In the genomic region with DNA sequence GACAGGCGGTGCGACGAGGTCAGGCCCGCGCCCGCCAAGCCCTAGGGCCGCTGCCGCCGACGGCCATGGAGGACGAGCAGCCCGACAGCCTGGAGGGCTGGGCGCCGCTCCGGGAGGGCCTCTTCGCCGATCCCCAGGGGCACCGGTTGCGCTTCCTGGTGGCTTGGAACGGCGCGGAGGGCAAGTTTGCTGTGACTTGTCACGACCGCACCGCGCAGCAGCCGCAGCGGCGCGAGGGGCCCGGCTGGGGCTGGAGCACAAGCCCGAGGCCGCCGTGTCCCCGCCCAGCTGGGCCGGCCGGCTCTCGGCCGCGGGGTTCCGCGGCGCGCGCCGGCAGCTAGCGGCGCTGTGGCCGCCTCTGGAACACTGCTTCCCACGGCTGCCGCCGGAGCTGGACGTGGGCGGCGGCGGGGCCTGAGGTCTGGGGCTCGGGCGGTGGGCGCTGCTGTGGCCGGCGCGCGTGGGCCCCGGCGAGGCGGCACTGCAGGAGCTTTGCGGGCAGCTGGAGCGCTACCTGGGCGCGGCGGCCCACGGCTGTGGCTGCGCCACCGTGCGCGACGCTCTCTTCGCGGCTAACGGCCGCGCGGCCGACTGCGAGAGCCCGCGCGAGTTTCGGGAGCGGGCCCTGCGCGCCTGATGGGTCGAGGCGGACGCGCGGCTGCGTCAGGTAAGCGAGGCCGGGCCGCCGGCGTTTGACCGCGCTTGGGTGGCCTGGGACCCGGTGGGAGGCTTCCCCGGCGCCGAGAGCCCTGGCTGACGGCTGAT, we compare ENCODE assay signal across 8 cellular contexts.
A peak's percentile ranks its signal among the peaks of the same experiment; 100 is the strongest.
DNase-seq lines count a peak whose midpoint lies in the region; ATAC-seq, FAIRE-seq and TF ChIP-seq lines count a peak whose summit lies in the region.
"Not testable (repeated sequence)": the region's sequence is repeated elsewhere in the genome, so short reads cannot be mapped to it uniquely, and the experiment has no call there.

No MANE protein-coding gene starts in this region.

- H3K4me3 Mint-ChIP-seq in neural progenitor cell: peak overlapping the region; percentile 81

- not testable (repeated sequence) for H3F3A ChIP-seq in neural progenitor cell (ENCODE audit: low read depth)

- not testable (repeated sequence) for TF ChIP-seq POLR2A in GM12878 (IDR thresholded peaks at IDR 0.05; ENCODE audit: low read depth, low read length)

- in situ Hi-C loops in G401 (cut with HindIII; ENCODE audit: low sequenced_read_pairs); GM12878 (cut with MboI): not testable (repeated sequence)

- RAD21 ChIA-PET in GM12878 (lab: Charles Lee; ENCODE audit: unreplicated experiment): interaction anchor here (1.0 kb wide), 1 partner anchor 176 kb away, joined by 6 read pairs; no protein-coding TSS in a partner anchor

- not testable (repeated sequence) for H4K20me1 ChIP-seq in GM12878 (ENCODE audit: control insufficient read depth, insufficient read depth); neural progenitor cell (ENCODE audit: low read depth)

- SMC1A ChIA-PET in GM12878 (lab: Charles Lee; ENCODE audit: uncharacterized antibody, unreplicated experiment): not testable (repeated sequence)

- H3K4me3 ChIP-seq in HUES64 (ENCODE audit: low read length) (peak overlapping the region; percentile 50), GM12878 (peak overlapping the region; percentile 61; the same call in 1 of the 2 replicates), cardiac muscle cell (peak overlapping the region; percentile 54), neural progenitor cell (peak overlapping the region; percentile 56)

- H3K4me1 Mint-ChIP-seq in neural progenitor cell: not testable (repeated sequence)

- peak overlapping the region; percentile 48; the same call in 1 of the 2 replicates for H3K4me2 ChIP-seq in GM12878 (ENCODE audit: control insufficient read depth, insufficient read depth)
- peak overlapping the region; percentile 73 for H3K4me2 ChIP-seq in neural progenitor cell

- ATAC-seq in GM21825 (IDR thresholded peaks at IDR 0.05; ENCODE audit: unreplicated experiment) (peak; percentile 78), GM12878 (peak; percentile 91)

- not testable (repeated sequence) for TF ChIP-seq RAD21 in GM12878 (IDR thresholded peaks at IDR 0.05; ENCODE audit: insufficient read depth, low read depth, low read length)

- CTCF ChIA-PET in GM12878 (lab: Yijun Ruan, JAX): not testable (repeated sequence)

- not testable (repeated sequence) for BruUV-seq in GM12878 (replicated peaks; lab: Mats Ljungman, UMichigan)

- not testable (repeated sequence) for H3K79me2 ChIP-seq in GM12878 (ENCODE audit: control insufficient read depth, insufficient read depth, low read length); neural progenitor cell (ENCODE audit: low read depth)

- not testable (repeated sequence) for FAIRE-seq in GM12878 (lab: Jason Lieb, UNC)

- H3K27me3 Mint-ChIP-seq in neural progenitor cell (ENCODE audit: insufficient read depth, low read depth): not testable (repeated sequence)

- not testable (repeated sequence) for H3K9ac ChIP-seq in HUES64 (ENCODE audit: low read depth, low read length); GM12878 (ENCODE audit: control insufficient read depth, insufficient read depth, low read length); neural progenitor cell

- not testable (repeated sequence) for H3K4me1 ChIP-seq in HUES64 (ENCODE audit: insufficient read depth, low read length); GM12878 (ENCODE audit: control insufficient read depth, insufficient read depth, low read length); cardiac muscle cell (ENCODE audit: low read depth); neural progenitor cell

- not testable (repeated sequence) for TF ChIP-seq EP300 in GM12878 (IDR thresholded peaks at IDR 0.05; ENCODE audit: borderline replicate concordance in 1 of 2, control insufficient read depth in 1 of 2, low read depth in 2 of 2, low read length in 2 of 2)

- not testable (repeated sequence) for H3K9me3 Mint-ChIP-seq in neural progenitor cell

- not testable (repeated sequence) for H3K27ac ChIP-seq in HUES64 (ENCODE audit: low read depth, low read length); GM12878 (ENCODE audit: control insufficient read depth, insufficient read depth); neural progenitor cell
- peak overlapping the region; percentile 89 for H3K27ac ChIP-seq in cardiac muscle cell

- H3K27ac Mint-ChIP-seq in neural progenitor cell: not testable (repeated sequence)

- not testable (repeated sequence) for H3K9me3 ChIP-seq in HUES64 (ENCODE audit: insufficient read depth, low read depth, low read length); GM12878 (replicated peaks; ENCODE audit: control insufficient read depth, insufficient read depth, low read length); cardiac muscle cell (ENCODE audit: low read depth); neural progenitor cell (ENCODE audit: low read depth)

- H3K36me3 ChIP-seq in HUES64 (ENCODE audit: insufficient read depth, low read length); GM12878 (ENCODE audit: control insufficient read depth in 2 of 2, insufficient read depth in 2 of 2, low read length in 1 of 2); cardiac muscle cell; neural progenitor cell: not testable (repeated sequence)

- H3K27me3 ChIP-seq in HUES64 (ENCODE audit: insufficient read depth, low read length) (peaks cover 36% of the 10 kb centered on the region), neural progenitor cell (peaks cover 50% of the 10 kb centered on the region)
- H3K27me3 ChIP-seq in GM12878 (replicated peaks in 1 of 2; ENCODE audit: control insufficient read depth in 2 of 2, insufficient read depth in 2 of 2, low read length in 1 of 2); cardiac muscle cell: not testable (repeated sequence)

- H3K36me3 Mint-ChIP-seq in neural progenitor cell: not testable (repeated sequence)

- intact Hi-C loops in GM12878 (cut with micrococcal nuclease; ENCODE audit: unreplicated experiment): not testable (repeated sequence)

- 1% methylated on average over 100 of the region's 110 CpGs for WGBS in HUES64
- under 1% methylated on average over 88 of the region's 110 CpGs for WGBS in GM12878 (ENCODE audit: insufficient coverage, insufficient replicate concordance, low lambda C conversion rate, missing lambda C conversion rate)

- not testable (repeated sequence) for TF ChIP-seq CTCF in GM12878 (IDR thresholded peaks at IDR 0.05 in 2 of 3, conservative IDR thresholded peaks at IDR 0.05 in 1 of 3; ENCODE audit: control insufficient read depth in 2 of 3, extremely low read depth in 1 of 3, insufficient read depth in 1 of 3, low read depth in 3 of 3, low read length in 3 of 3); cardiac muscle cell (IDR thresholded peaks at IDR 0.05; ENCODE audit: low read depth, low read length); neural progenitor cell (IDR thresholded peaks at IDR 0.05)

- H2AFZ ChIP-seq in GM12878 (ENCODE audit: control insufficient read depth, low read depth, low read length): not testable (repeated sequence)
- H2AFZ ChIP-seq in neural progenitor cell (replicated peaks): peak overlapping the region; percentile 92

- POLR2A ChIA-PET in GM12878 (lab: Charles Lee): not testable (repeated sequence)

- DNase-seq in G401 (ENCODE audit: low spot score) (peak; percentile 34), UCSD-AML1 (lab: John Stamatoyannopoulos, UW; ENCODE audit: unreplicated experiment) (peak; percentile 19), cardiac muscle cell (ENCODE audit: low read depth in 1 of 2, low spot score in 1 of 2) (peak; percentile 55 to 58), neural progenitor cell (ENCODE audit: low spot score) (peak; percentile 55), superior temporal gyrus (ENCODE audit: extremely low spot score) (peak; percentile 19)
- not testable (repeated sequence) for DNase-seq in GM12878 (ENCODE audit: low read depth, low spot score)

TF ChIP-seq in GM12878, 131 proteins besides CTCF, POLR2A, EP300 and RAD21 (continues in another document):
- TF ChIP-seq BHLHE40 (IDR thresholded peaks at IDR 0.05; ENCODE audit: borderline replicate concordance in 1 of 2, low read depth in 2 of 2, low read length in 1 of 2): peak in 1 of 2 experiments; percentile 20; a peak in 1 of 4 replicates
- peak; percentile 71 for TF ChIP-seq HDAC6 (IDR thresholded peaks at IDR 0.05; ENCODE audit: unreplicated experiment)
- TF ChIP-seq, protein P1, sequence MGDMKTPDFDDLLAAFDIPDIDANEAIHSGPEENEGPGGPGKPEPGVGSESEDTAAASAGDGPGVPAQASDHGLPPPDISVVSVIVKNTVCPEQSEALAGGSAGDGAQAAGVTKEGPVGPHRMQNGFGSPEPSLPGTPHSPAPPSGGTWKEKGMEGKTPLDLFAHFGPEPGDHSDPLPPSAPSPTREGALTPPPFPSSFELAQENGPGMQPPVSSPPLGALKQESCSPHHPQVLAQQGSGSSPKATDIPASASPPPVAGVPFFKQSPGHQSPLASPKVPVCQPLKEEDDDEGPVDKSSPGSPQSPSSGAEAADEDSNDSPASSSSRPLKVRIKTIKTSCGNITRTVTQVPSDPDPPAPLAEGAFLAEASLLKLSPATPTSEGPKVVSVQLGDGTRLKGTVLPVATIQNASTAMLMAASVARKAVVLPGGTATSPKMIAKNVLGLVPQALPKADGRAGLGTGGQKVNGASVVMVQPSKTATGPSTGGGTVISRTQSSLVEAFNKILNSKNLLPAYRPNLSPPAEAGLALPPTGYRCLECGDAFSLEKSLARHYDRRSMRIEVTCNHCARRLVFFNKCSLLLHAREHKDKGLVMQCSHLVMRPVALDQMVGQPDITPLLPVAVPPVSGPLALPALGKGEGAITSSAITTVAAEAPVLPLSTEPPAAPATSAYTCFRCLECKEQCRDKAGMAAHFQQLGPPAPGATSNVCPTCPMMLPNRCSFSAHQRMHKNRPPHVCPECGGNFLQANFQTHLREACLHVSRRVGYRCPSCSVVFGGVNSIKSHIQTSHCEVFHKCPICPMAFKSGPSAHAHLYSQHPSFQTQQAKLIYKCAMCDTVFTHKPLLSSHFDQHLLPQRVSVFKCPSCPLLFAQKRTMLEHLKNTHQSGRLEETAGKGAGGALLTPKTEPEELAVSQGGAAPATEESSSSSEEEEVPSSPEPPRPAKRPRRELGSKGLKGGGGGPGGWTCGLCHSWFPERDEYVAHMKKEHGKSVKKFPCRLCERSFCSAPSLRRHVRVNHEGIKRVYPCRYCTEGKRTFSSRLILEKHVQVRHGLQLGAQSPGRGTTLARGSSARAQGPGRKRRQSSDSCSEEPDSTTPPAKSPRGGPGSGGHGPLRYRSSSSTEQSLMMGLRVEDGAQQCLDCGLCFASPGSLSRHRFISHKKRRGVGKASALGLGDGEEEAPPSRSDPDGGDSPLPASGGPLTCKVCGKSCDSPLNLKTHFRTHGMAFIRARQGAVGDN (IDR thresholded peaks at IDR 0.05): 0 out of 2 replicates have a peak, but pooled peaks have one; percentile 10
- TF ChIP-seq BACH1 (IDR thresholded peaks at IDR 0.05; ENCODE audit: borderline replicate concordance): peak; percentile 80; the same call in 1 of the 2 replicates
- TF ChIP-seq DPF2 (IDR thresholded peaks at IDR 0.05): peak; percentile 22; the same call in 1 of the 2 replicates
